ENCODE assay signal across 8 cellular contexts in genomic region chr7:23261843-23262452, GRCh38. TPM values are rescaled to one million over a fixed set of nuclear protein-coding genes. Genes with fewer than 3 reads are reported as not detected.
A peak's percentile ranks its signal among the peaks of the same experiment; 100 is the strongest.
DNase-seq lines count a peak whose midpoint lies in the region; ATAC-seq and TF ChIP-seq lines count a peak whose summit lies in the region.

No MANE protein-coding gene starts in this region.

- peak; percentile 62 to 83 for TF ChIP-seq CTCF in right atrium auricular region (IDR thresholded peaks at IDR 0.05)

- H3K4me3 ChIP-seq in MG63: no peak overlapping the region
- H3K4me3 ChIP-seq in right atrium auricular region: no peak overlapping the region

- H3K36me3 ChIP-seq in MG63 (peaks cover 13% of the 10 kb centered on the region), right atrium auricular region (no peaks in the 10 kb centered on the region)

- ATAC-seq in GM21786 (IDR thresholded peaks at IDR 0.05; ENCODE audit: unreplicated experiment) (peak; percentile 86), HG03469 (IDR thresholded peaks at IDR 0.05; ENCODE audit: unreplicated experiment) (no peak)

- H3K27me3 ChIP-seq in MG63 (no peaks in the 10 kb centered on the region), right atrium auricular region (no peaks in the 10 kb centered on the region)

- no peaks in the 10 kb centered on the region for H3K4me1 ChIP-seq in right atrium auricular region

- H3K9me3 ChIP-seq in MG63 (no peaks in the 10 kb centered on the region), right atrium auricular region (no peaks in the 10 kb centered on the region)

- DNase-seq in DMS79 treated with DMSO at 0.1 percent for 48 hours (lab: John Stamatoyannopoulos, UW) (peak; percentile 32), MG63 (peak; percentile 59), SKM-1 treated with dmso at 0.1 percent for 144 hours (lab: John Stamatoyannopoulos, UW; ENCODE audit: unreplicated experiment) (peak; percentile 62), right atrium auricular region (ENCODE audit: low spot score) (peak; percentile 72), smooth muscle cell of the brain vasculature (ENCODE audit: low read depth, low spot score) (peak; percentile 39)
- DNase-seq in activated naive CD8-positive, alpha-beta T cell treated with anti-CD3 and anti-CD28 coated beads, Interleukin-2, amount 50 U/mL, for 16 hours (ENCODE audit: low read depth, low spot score): peak; percentile 17

- H3K27ac ChIP-seq in right atrium auricular region: no peak overlapping the region

RNA-seq across cellular contexts. Expression of gene GPNMB, which starts 15.4 kb away (rescaled TPM):
- 65.4 and 106 TPM in 2 replicates for total RNA-seq in MG63 (2014; rRNA removed; shearing (Covaris generic); ENCODE audit: low replicate concordance)
- 100 to 1,000 TPM in 1 of 2 donors, 10 to 100 TPM in 1; 74.4 to 137 TPM for total RNA-seq in right atrium auricular region

RNA-seq across cellular contexts. Expression of gene MALSU1, which starts 37.2 kb away (rescaled TPM):
- total RNA-seq in MG63 (2014; rRNA removed; shearing (Covaris generic); ENCODE audit: low replicate concordance): 70.8 and 163 TPM in 2 replicates
- 10 to 100 TPM; 82.5 to 96.5 TPM for total RNA-seq in right atrium auricular region

Comparison
In these comparisons a context has a peak if more than half of its experiments do, and no peak if none do; other contexts are left out.
1. DNase-seq: peak in every context shown above with its lines; median percentile 72 in right atrium auricular region; 62 in SKM-1 treated with dmso at 0.1 percent for 144 hours; 59 in MG63; 39 in smooth muscle cell of the brain vasculature; 32 in DMS79 treated with DMSO at 0.1 percent for 48 hours; 17 in activated naive CD8-positive, alpha-beta T cell treated with anti-CD3 and anti-CD28 coated beads, Interleukin-2, amount 50 U/mL, for 16 hours.